In genomic region chr12:57519758-57520007, GRCh38 we compare ENCODE assay signal across 1 cellular context.
TF ChIP-seq lines count a peak whose summit lies in the region.

No MANE protein-coding gene starts in this region.

TF ChIP-seq in GM23338, 12 proteins besides CTCF, POLR2A, EP300 and RAD21 (continued from another document):
- TF ChIP-seq NANOG (IDR thresholded peaks at IDR 0.05; ENCODE audit: borderline replicate concordance) (no peak), ZNF331 (CRISPR knock-in tag; IDR thresholded peaks at IDR 0.05; ENCODE audit: low read depth) (no peak), JUNB (IDR thresholded peaks at IDR 0.05; ENCODE audit: unreplicated experiment) (no peak), STAT1 (IDR thresholded peaks at IDR 0.05; ENCODE audit: unreplicated experiment) (no peak), EZH2phosphoT487 (IDR thresholded peaks at IDR 0.05; ENCODE audit: unreplicated experiment) (no peak), EZH2 (IDR thresholded peaks at IDR 0.05; ENCODE audit: low read depth, unreplicated experiment) (no peak), POLR2AphosphoS5 (IDR thresholded peaks at IDR 0.05; ENCODE audit: low read depth) (no peak)
- TF ChIP-seq, protein P1, sequence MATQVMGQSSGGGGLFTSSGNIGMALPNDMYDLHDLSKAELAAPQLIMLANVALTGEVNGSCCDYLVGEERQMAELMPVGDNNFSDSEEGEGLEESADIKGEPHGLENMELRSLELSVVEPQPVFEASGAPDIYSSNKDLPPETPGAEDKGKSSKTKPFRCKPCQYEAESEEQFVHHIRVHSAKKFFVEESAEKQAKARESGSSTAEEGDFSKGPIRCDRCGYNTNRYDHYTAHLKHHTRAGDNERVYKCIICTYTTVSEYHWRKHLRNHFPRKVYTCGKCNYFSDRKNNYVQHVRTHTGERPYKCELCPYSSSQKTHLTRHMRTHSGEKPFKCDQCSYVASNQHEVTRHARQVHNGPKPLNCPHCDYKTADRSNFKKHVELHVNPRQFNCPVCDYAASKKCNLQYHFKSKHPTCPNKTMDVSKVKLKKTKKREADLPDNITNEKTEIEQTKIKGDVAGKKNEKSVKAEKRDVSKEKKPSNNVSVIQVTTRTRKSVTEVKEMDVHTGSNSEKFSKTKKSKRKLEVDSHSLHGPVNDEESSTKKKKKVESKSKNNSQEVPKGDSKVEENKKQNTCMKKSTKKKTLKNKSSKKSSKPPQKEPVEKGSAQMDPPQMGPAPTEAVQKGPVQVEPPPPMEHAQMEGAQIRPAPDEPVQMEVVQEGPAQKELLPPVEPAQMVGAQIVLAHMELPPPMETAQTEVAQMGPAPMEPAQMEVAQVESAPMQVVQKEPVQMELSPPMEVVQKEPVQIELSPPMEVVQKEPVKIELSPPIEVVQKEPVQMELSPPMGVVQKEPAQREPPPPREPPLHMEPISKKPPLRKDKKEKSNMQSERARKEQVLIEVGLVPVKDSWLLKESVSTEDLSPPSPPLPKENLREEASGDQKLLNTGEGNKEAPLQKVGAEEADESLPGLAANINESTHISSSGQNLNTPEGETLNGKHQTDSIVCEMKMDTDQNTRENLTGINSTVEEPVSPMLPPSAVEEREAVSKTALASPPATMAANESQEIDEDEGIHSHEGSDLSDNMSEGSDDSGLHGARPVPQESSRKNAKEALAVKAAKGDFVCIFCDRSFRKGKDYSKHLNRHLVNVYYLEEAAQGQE (IDR thresholded peaks at IDR 0.05; ENCODE audit: unreplicated experiment) = no peak
- TF ChIP-seq, protein P2, sequence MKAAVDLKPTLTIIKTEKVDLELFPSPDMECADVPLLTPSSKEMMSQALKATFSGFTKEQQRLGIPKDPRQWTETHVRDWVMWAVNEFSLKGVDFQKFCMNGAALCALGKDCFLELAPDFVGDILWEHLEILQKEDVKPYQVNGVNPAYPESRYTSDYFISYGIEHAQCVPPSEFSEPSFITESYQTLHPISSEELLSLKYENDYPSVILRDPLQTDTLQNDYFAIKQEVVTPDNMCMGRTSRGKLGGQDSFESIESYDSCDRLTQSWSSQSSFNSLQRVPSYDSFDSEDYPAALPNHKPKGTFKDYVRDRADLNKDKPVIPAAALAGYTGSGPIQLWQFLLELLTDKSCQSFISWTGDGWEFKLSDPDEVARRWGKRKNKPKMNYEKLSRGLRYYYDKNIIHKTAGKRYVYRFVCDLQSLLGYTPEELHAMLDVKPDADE (IDR thresholded peaks at IDR 0.05) = no peak
